In genomic region chr1:31753623-31754349, GRCh38 we compare ENCODE assay signal across 10 cellular contexts.
DNase-seq lines count a peak whose midpoint lies in the region; ATAC-seq and TF ChIP-seq lines count a peak whose summit lies in the region.
"Had no signal": no experiment of that assay in that cellular context is flagged by ENCODE, and none has a peak within 500 bp of the region (broad histone marks: within the 10 kb centered on the region; RNA-seq: fewer than 3 reads in every experiment).

No MANE protein-coding gene starts in this region.

- H3K4me1 ChIP-seq in tibial artery = peaks cover 0 to 34% (median 24%) of the 10 kb centered on the region in 4 donors
- H3K4me1 ChIP-seq: lower lobe of right lung had no signal

- no peak overlapping the region for H3K4me3 ChIP-seq in tibial artery
- H3K4me3 ChIP-seq: A549, lower lobe of right lung had no signal

- intact Hi-C loops in tibial artery (cut with DNase I; ENCODE audit: low total_unique reads) = no loop called here

- peak overlapping the region; percentile 38 to 42 for H3K27ac ChIP-seq in tibial artery
- H3K27ac ChIP-seq: lower lobe of right lung had no signal

- DNase-seq in NCI-H1436 (lab: John Stamatoyannopoulos, UW) = peak; percentile 29
- no peak for DNase-seq in NCI-H1436 treated with DMSO at 0.1 percent for 48 hours (lab: John Stamatoyannopoulos, UW)
- peak; percentile 39 to 94 (median 84) for DNase-seq in amygdala (lab: John Stamatoyannopoulos, UW)
- DNase-seq in hippocampal formation (lab: John Stamatoyannopoulos, UW) = peak; percentile 88 to 91
- peak; percentile 30 to 83 for DNase-seq in tibial artery
- DNase-seq in activated CD4-positive, alpha-beta T cell treated with anti-CD3 and anti-CD28 coated beads, Interleukin-2, amount 50 U/mL, for 1 hour = no peak
- DNase-seq in activated T-cell treated with anti-CD3 and anti-CD28 coated beads, Interleukin-2, amount 50 U/mL, for 1 hour = no peak
- DNase-seq: lower lobe of right lung had no signal

- TF ChIP-seq CTCF in tibial artery (IDR thresholded peaks at IDR 0.05) = no peak

- no peak for ATAC-seq in GM21717 (IDR thresholded peaks at IDR 0.05; ENCODE audit: unreplicated experiment)
- ATAC-seq: A549, lower lobe of right lung had no signal

- no peaks in the 10 kb centered on the region for H3K9me3 ChIP-seq in tibial artery
- H3K9me3 ChIP-seq: A549, lower lobe of right lung had no signal

- no peaks in the 10 kb centered on the region for H3K36me3 ChIP-seq in tibial artery
- H3K36me3 ChIP-seq: lower lobe of right lung had no signal

- no peaks in the 10 kb centered on the region for H3K27me3 ChIP-seq in tibial artery

Comparison
In these comparisons a context has a peak if more than half of its experiments do, and no peak if none do; other contexts are left out.
1. DNase-seq: peak in NCI-H1436 (single experiment), amygdala (56 of 56), hippocampal formation (2 of 2) and tibial artery (2 of 2); none in NCI-H1436 treated with DMSO at 0.1 percent for 48 hours (single experiment), activated CD4-positive, alpha-beta T cell treated with anti-CD3 and anti-CD28 coated beads, Interleukin-2, amount 50 U/mL, for 1 hour (single experiment) and activated T-cell treated with anti-CD3 and anti-CD28 coated beads, Interleukin-2, amount 50 U/mL, for 1 hour (single experiment).